Comparison of ENCODE assay signal across 8 cellular contexts in the genomic region with DNA sequence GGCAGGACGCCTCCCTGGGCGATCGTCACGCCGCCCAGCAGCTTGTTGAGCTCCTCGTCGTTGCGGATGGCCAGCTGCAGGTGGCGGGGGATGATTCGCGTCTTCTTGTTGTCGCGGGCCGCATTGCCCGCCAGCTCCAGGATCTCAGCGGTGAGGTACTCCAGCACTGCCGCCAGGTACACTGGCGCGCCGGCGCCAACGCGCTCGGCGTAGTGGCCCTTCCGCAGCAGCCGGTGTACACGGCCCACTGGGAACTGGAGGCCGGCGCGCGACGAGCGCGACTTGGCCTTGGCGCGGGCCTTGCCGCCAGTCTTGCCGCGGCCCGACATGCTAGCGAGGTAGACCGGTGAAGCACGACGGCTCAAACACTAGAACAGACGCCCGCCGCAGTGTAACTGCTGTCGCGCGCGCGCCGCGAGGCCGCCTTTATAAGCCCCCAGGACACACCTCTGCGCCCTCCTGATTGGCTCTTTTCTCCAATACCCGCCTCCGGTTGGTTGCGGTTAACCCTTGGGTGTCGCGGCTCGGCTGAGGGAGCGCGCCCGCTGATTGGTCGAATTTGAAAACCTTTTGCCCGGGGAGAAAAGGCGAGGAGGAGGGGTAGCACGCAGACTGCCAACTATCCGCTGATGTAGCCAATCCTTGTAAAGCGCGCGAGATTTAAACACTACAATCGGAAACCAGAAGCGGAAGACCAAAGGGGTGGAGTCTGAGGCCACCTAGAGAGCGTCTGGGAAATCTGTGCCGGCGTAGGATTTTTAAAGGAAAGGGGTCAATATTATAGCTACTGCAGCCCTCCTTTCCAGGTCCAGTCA. TPM values are rescaled to one million over a fixed set of nuclear protein-coding genes. Genes with fewer than 3 reads are reported as not detected.
DNase-seq lines count a peak whose midpoint lies in the region; ATAC-seq, FAIRE-seq and TF ChIP-seq lines count a peak whose summit lies in the region.

No MANE protein-coding gene starts in this region.

- peak overlapping the region; percentile 90 to 91 for H3K27ac ChIP-seq in kidney (ENCODE audit: low read depth in 2 of 2, low read length in 2 of 2)

- H3K4me3 ChIP-seq in BE2C (ENCODE audit: low read depth, low read length) (peak overlapping the region; percentile 80), choroid plexus epithelial cell (ENCODE audit: low read depth, low read length) (peak overlapping the region; percentile 76), kidney (ENCODE audit: low read length in 2 of 2) (peak overlapping the region; percentile 78 to 85)

- intact Hi-C loops in kidney (cut with DNase I) = no loop called here

- no peaks in the 10 kb centered on the region for H3K9me3 ChIP-seq in BE2C
- H3K9me3 ChIP-seq in kidney (ENCODE audit: control insufficient read depth in 1 of 2, low read length in 2 of 2) = no peaks in the 10 kb centered on the region

- ATAC-seq in HG03442 (IDR thresholded peaks at IDR 0.05; ENCODE audit: unreplicated experiment) = peak; percentile 84

- no peaks in the 10 kb centered on the region for H3K27me3 ChIP-seq in BE2C

- H3K4me1 ChIP-seq in BE2C (peaks cover 7% of the 10 kb centered on the region; the same call in 1 of the 2 replicates), kidney (ENCODE audit: control insufficient read depth in 1 of 2, insufficient read depth in 1 of 2, low read depth in 1 of 2, low read length in 2 of 2) (peaks cover 2 to 12% of the 10 kb centered on the region in 2 donors)

- FAIRE-seq in GM19239 (lab: Jason Lieb, UNC) (peak; percentile 97), kidney (lab: Jason Lieb, UNC) (peak; percentile 99)

- H3K9ac ChIP-seq in kidney (ENCODE audit: low read length in 2 of 2) = peak overlapping the region; percentile 78 to 85

- H3K36me3 ChIP-seq in BE2C (peaks cover 49% of the 10 kb centered on the region), kidney (ENCODE audit: control insufficient read depth in 1 of 2, insufficient read depth in 2 of 2, low read length in 2 of 2) (peaks cover 11 to 20% of the 10 kb centered on the region in 2 donors)

- peak; percentile 99 for DNase-seq in BE2C
- DNase-seq in GM19239 (ENCODE audit: insufficient read length, low spot score) = peak; percentile 90
- peak; percentile 98 for DNase-seq in NCI-H510A (lab: John Stamatoyannopoulos, UW)
- peak; percentile 97 to 98 for DNase-seq in activated CD4-positive, alpha-beta T cell treated with anti-CD3 and anti-CD28 coated beads for 24 hours (ENCODE audit: low read depth in 2 of 2)
- peak; percentile 100 for DNase-seq in choroid plexus epithelial cell (ENCODE audit: low read depth)
- DNase-seq in kidney = peak; percentile 100
- peak; percentile 97 to 98 for DNase-seq in stimulated activated CD4-positive, alpha-beta T cell treated with anti-CD3 and anti-CD28 coated beads, Interleukin-15, amount 100 ng/mL, for 1 hour (ENCODE audit: low read depth in 1 of 2, low spot score in 1 of 2)

- TF ChIP-seq CTCF in BE2C (IDR thresholded peaks at IDR 0.05; ENCODE audit: low read depth, low read length) (peak; percentile 22; the same call in 1 of the 2 replicates), choroid plexus epithelial cell (conservative IDR thresholded peaks at IDR 0.05; ENCODE audit: low read depth, low read length) (peak; percentile 10), kidney (IDR thresholded peaks at IDR 0.05; ENCODE audit: borderline replicate concordance, extremely low read depth, insufficient read depth) (no peak)

RNA-seq across cellular contexts. Expression of gene DPAGT1, which starts 6.4 kb away (rescaled TPM):
- polyA plus RNA-seq in BE2C (2012; ENCODE audit: insufficient read depth, insufficient read length, low read depth) = 101 TPM
- 34.8 TPM for total RNA-seq in kidney
- polyA plus RNA-seq in kidney (ENCODE audit: insufficient read depth, low read depth, low replicate concordance) = 41.0 TPM

RNA-seq across cellular contexts. Expression of gene HMBS, which starts 10.6 kb away (rescaled TPM):
- polyA plus RNA-seq in BE2C (2012; ENCODE audit: insufficient read depth, insufficient read length, low read depth) = 44.4 TPM
- 16.7 TPM for total RNA-seq in kidney
- polyA plus RNA-seq in kidney (ENCODE audit: insufficient read depth, low read depth, low replicate concordance) = 32.3 TPM

RNA-seq across cellular contexts. Expression of gene C2CD2L, which starts 11.9 kb away (rescaled TPM):
- 123 TPM for polyA plus RNA-seq in BE2C (2012; ENCODE audit: insufficient read depth, insufficient read length, low read depth)
- 16.0 TPM for total RNA-seq in kidney
- polyA plus RNA-seq in kidney (ENCODE audit: insufficient read depth, low read depth, low replicate concordance) = 17.7 TPM

RNA-seq across cellular contexts. Expression of gene HINFP, which starts 26.1 kb away (rescaled TPM):
- 84.1 TPM for polyA plus RNA-seq in BE2C (2012; ENCODE audit: insufficient read depth, insufficient read length, low read depth)
- 29.1 TPM for total RNA-seq in kidney
- polyA plus RNA-seq in kidney (ENCODE audit: insufficient read depth, low read depth, low replicate concordance) = 14.5 TPM

RNA-seq across cellular contexts. Expression of gene VPS11, which starts 27.7 kb away (rescaled TPM):
- 42.5 TPM for polyA plus RNA-seq in BE2C (2012; ENCODE audit: insufficient read depth, insufficient read length, low read depth)
- total RNA-seq in kidney = 40.8 TPM
- polyA plus RNA-seq in kidney (ENCODE audit: insufficient read depth, low read depth, low replicate concordance) = 40.0 TPM

Comparison
In these comparisons a context has a peak if more than half of its experiments do, and no peak if none do; other contexts are left out.
1. Peak in every context shown above with its lines: DNase-seq, ATAC-seq, H3K4me3 ChIP-seq and H3K27ac ChIP-seq.